ENCODE assay signal across 22 cellular contexts in the genomic region with DNA sequence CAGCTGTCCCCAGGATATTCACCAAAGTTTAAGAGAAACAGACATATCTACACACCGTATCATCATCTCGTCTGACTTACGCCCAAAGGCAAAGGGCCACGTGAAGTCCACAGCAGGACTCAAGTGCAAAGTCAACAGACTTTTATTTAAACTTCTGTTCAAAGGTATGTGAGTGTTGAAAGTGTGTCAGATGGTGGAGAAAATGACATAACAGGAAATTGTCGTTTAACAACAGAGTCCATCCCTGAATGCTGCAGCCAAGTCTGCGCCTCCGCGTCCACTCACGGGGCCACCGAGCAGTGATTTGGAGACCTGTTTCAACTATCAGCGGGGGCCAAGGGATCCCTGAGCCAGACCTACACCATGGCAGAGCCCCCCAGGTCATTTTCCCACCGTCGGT.
DNase-seq lines count a peak whose midpoint lies in the region; TF ChIP-seq lines count a peak whose summit lies in the region.
"Had no signal": no experiment of that assay in that cellular context is flagged by ENCODE, and none has a peak within 500 bp of the region (broad histone marks: within the 10 kb centered on the region; RNA-seq: fewer than 3 reads in every experiment).

No MANE protein-coding gene starts in this region.

- H3K4me3 Mint-ChIP-seq in Caco-2 (ENCODE audit: unreplicated experiment) (peak overlapping the region; percentile 60), osteocyte (ENCODE audit: unreplicated experiment) (no peak overlapping the region)
- H3K4me3 Mint-ChIP-seq: activated CD8-positive, alpha-beta memory T cell treated with anti-CD3 and anti-CD28 coated beads, Interleukin-2, amount 10 ng/mL, durations not matched to agents 7 days and 5 days; activated T-helper 1 cell treated with anti-CD3 and anti-CD28 coated beads, Interleukin-12 subunit alpha, Interleukin-12 subunit beta, Interleukin-2, Interleukin-4 antibody, amounts not matched to agents 30 ng/mL and 10 ng/mL and 1 ng/mL, durations not matched to agents 14 hours and 24 hours and 36 hours had no signal

- DNase-seq in Caco-2 (peak; percentile 71 to 74), NB4 (ENCODE audit: low read depth) (peak; percentile 23), fibroblast of villous mesenchyme (ENCODE audit: low read depth) (peak; percentile 71), osteocyte (ENCODE audit: extremely low spot score, unreplicated experiment) (no peak), NCI-H1694 (lab: John Stamatoyannopoulos, UW) (no peak), ureter (ENCODE audit: low spot score) (no peak), midbrain (lab: John Stamatoyannopoulos, UW) (no peak), NCI-H2171 treated with DMSO at 0.1 percent for 48 hours (lab: John Stamatoyannopoulos, UW) (no peak)
- DNase-seq: activated CD4-positive, alpha-beta T cell treated with anti-CD3 and anti-CD28 coated beads for 48 hours; activated CD8-positive, alpha-beta memory T cell treated with anti-CD3 and anti-CD28 coated beads, Interleukin-2, amount 10 ng/mL, durations not matched to agents 7 days and 5 days; activated naive CD8-positive, alpha-beta T cell treated with anti-CD3 and anti-CD28 coated beads for 36 hours; CD8-positive, alpha-beta T cell; DMS79 treated with DMSO at 0.1 percent for 48 hours; Karpas-422; NCI-H1105; NCI-H526; SHP77; stimulated activated naive CD4-positive, alpha-beta T cell treated with Interleukin-2 at 50 U/mL for 16 hours; thyroid gland had no signal

- peaks cover 33% of the 10 kb centered on the region for H3K4me1 Mint-ChIP-seq in Caco-2 (ENCODE audit: low read depth, unreplicated experiment)
- H3K4me1 Mint-ChIP-seq in osteocyte (ENCODE audit: unreplicated experiment), result peaks cover 38% of the 10 kb centered on the region

- CTCF ChIA-PET in Caco-2 (lab: Charles Lee), result no interaction called here

- POLR2A ChIA-PET in Caco-2 (lab: Charles Lee), result no interaction called here

- H3K27me3 Mint-ChIP-seq in Caco-2 (ENCODE audit: insufficient read depth, unreplicated experiment) (no peaks in the 10 kb centered on the region), osteocyte (ENCODE audit: unreplicated experiment) (no peaks in the 10 kb centered on the region)
- H3K27me3 Mint-ChIP-seq: activated CD8-positive, alpha-beta memory T cell treated with anti-CD3 and anti-CD28 coated beads, Interleukin-2, amount 10 ng/mL, durations not matched to agents 7 days and 5 days; activated naive CD8-positive, alpha-beta T cell treated with anti-CD3 and anti-CD28 coated beads for 36 hours had no signal

- BruUV-seq in Caco-2 (replicated peaks; lab: Mats Ljungman, UMichigan), result no TSS peak

- peaks cover 36% of the 10 kb centered on the region for H3K4me1 ChIP-seq in Caco-2
- H3K4me1 ChIP-seq: HAP-1, parathyroid adenoma, thyroid gland had no signal

- no peak for TF ChIP-seq POLR2A in NB4 (IDR thresholded peaks at IDR 0.05; ENCODE audit: extremely low read depth, insufficient read length)

- H3K27me3 ChIP-seq in Caco-2 (replicated peaks; ENCODE audit: control insufficient read depth, insufficient read depth, low read length), result no peaks in the 10 kb centered on the region
- H3K27me3 ChIP-seq: thyroid gland had no signal

- H3K36me3 Mint-ChIP-seq in Caco-2 (ENCODE audit: insufficient read depth, unreplicated experiment) (no peaks in the 10 kb centered on the region), osteocyte (ENCODE audit: unreplicated experiment) (no peaks in the 10 kb centered on the region)
- H3K36me3 Mint-ChIP-seq: activated CD8-positive, alpha-beta memory T cell treated with anti-CD3 and anti-CD28 coated beads, Interleukin-2, amount 10 ng/mL, durations not matched to agents 7 days and 5 days; activated naive CD8-positive, alpha-beta T cell treated with anti-CD3 and anti-CD28 coated beads for 36 hours; CD8-positive, alpha-beta T cell had no signal

- H3K27ac Mint-ChIP-seq in Caco-2 (ENCODE audit: unreplicated experiment) (peak overlapping the region; percentile 49), osteocyte (ENCODE audit: unreplicated experiment) (peak overlapping the region; percentile 10)
- H3K27ac Mint-ChIP-seq: activated CD8-positive, alpha-beta memory T cell treated with anti-CD3 and anti-CD28 coated beads, Interleukin-2, amount 10 ng/mL, durations not matched to agents 7 days and 5 days; activated naive CD8-positive, alpha-beta T cell treated with anti-CD3 and anti-CD28 coated beads for 36 hours; activated T-helper 1 cell treated with anti-CD3 and anti-CD28 coated beads, Interleukin-12 subunit alpha, Interleukin-12 subunit beta, Interleukin-2, Interleukin-4 antibody, amounts not matched to agents 30 ng/mL and 10 ng/mL and 1 ng/mL, durations not matched to agents 14 hours and 24 hours and 36 hours; CD8-positive, alpha-beta T cell had no signal

- intact Hi-C loops in Caco-2 (cut with micrococcal nuclease; ENCODE audit: unreplicated experiment), result loop anchor here (1.0 to 5.0 kb wide), 3 partner anchors 35 to 423 kb away; no protein-coding TSS in a partner anchor

- H3K9me3 ChIP-seq in Caco-2, result no peaks in the 10 kb centered on the region
- H3K9me3 ChIP-seq: HAP-1, thyroid gland had no signal

- H3K4me3 ChIP-seq in Caco-2 (ENCODE audit: low read depth, low read length) (no peak overlapping the region), NB4 (ENCODE audit: low read depth, low read length) (no peak overlapping the region), fibroblast of villous mesenchyme (ENCODE audit: low read depth, low read length) (no peak overlapping the region)
- H3K4me3 ChIP-seq: HAP-1, thyroid gland had no signal

- H3K9me3 Mint-ChIP-seq in Caco-2 (ENCODE audit: unreplicated experiment) (no peaks in the 10 kb centered on the region), osteocyte (ENCODE audit: unreplicated experiment) (no peaks in the 10 kb centered on the region)
- H3K9me3 Mint-ChIP-seq: activated naive CD8-positive, alpha-beta T cell treated with anti-CD3 and anti-CD28 coated beads for 36 hours; activated T-helper 1 cell treated with anti-CD3 and anti-CD28 coated beads, Interleukin-12 subunit alpha, Interleukin-12 subunit beta, Interleukin-2, Interleukin-4 antibody, amounts not matched to agents 30 ng/mL and 10 ng/mL and 1 ng/mL, durations not matched to agents 14 hours and 24 hours and 36 hours; CD8-positive, alpha-beta T cell had no signal

- TF ChIP-seq CTCF in Caco-2 (IDR thresholded peaks at IDR 0.05; ENCODE audit: insufficient read depth in 1 of 2, low read depth in 1 of 2, low read length in 1 of 2, severe bottlenecking in 1 of 2, unreplicated experiment in 1 of 2) (no peak), NB4 (IDR thresholded peaks at IDR 0.05; ENCODE audit: low read depth, low read length) (no peak), fibroblast of villous mesenchyme (IDR thresholded peaks at IDR 0.05; ENCODE audit: insufficient read depth, low read depth, low read length) (no peak), osteocyte (IDR thresholded peaks at IDR 0.05) (no peak)

- no peaks in the 10 kb centered on the region for H3K36me3 ChIP-seq in Caco-2 (ENCODE audit: control insufficient read depth, insufficient read depth, low read length)
- H3K36me3 ChIP-seq: HAP-1, thyroid gland had no signal

Comparison
In these comparisons a context has a peak if more than half of its experiments do, and no peak if none do; other contexts are left out.
1. DNase-seq: peak in Caco-2 (2 of 2), NB4 (single experiment) and fibroblast of villous mesenchyme (single experiment); none in osteocyte (single experiment), NCI-H1694 (single experiment), ureter (single experiment), midbrain (single experiment) and NCI-H2171 treated with DMSO at 0.1 percent for 48 hours (single experiment).